Comparison of ENCODE assay signal across 9 cellular contexts in genomic region chr12:130162267-130162666, GRCh38. TPM values are rescaled to one million over a fixed set of nuclear protein-coding genes. Genes with fewer than 3 reads are reported as not detected.
DNase-seq lines count a peak whose midpoint lies in the region; ATAC-seq and TF ChIP-seq lines count a peak whose summit lies in the region.
"Had no signal": no experiment of that assay in that cellular context is flagged by ENCODE, and none has a peak within 500 bp of the region (broad histone marks: within the 10 kb centered on the region; RNA-seq: fewer than 3 reads in every experiment).

Gene FZD10, plus strand, starts transcription at chr12:130162464. Its CDS starts 479 bp downstream, at chr12:130162943.

- no peaks in the 10 kb centered on the region for H3K9me3 ChIP-seq in breast epithelium
- H3K9me3 ChIP-seq in lung (ENCODE audit: control insufficient read depth in 2 of 2, insufficient read depth in 1 of 2, low read length in 1 of 2): peaks cover 0 to 12% of the 10 kb centered on the region in 2 donors
- no peaks in the 10 kb centered on the region for H3K9me3 ChIP-seq in subcutaneous abdominal adipose tissue (ENCODE audit: control insufficient read depth in 5 of 5, low read length in 5 of 5)

- intact Hi-C loops in breast epithelium (cut with DNase I; ENCODE audit: low total_unique reads): no loop called here

- DNase-seq in NCI-H1105 (lab: John Stamatoyannopoulos, UW) (peak; percentile 6), NCI-H1105 treated with DMSO at 0.1 percent for 48 hours (lab: John Stamatoyannopoulos, UW) (no peak), breast epithelium (ENCODE audit: low spot score in 2 of 2) (peak in 1 of 2 donors; percentile 62), lung (ENCODE audit: low spot score) (no peak), NK-92 (lab: John Stamatoyannopoulos, UW; ENCODE audit: unreplicated experiment) (no peak)
- no peak for DNase-seq in activated CD4-positive, CD25-positive, alpha-beta regulatory T cell treated with anti-CD3 and anti-CD28 coated beads, Interleukin-2, amount 50 U/mL, for 72 hours

- ATAC-seq in lung (ENCODE audit: insufficient read depth, low FRiP score): peak; percentile 3
- no peak for ATAC-seq in HG03565 (IDR thresholded peaks at IDR 0.05; ENCODE audit: unreplicated experiment)

- H3K27ac ChIP-seq in breast epithelium (peak within 1 kb of the TSS; percentile 65 to 87), lung (ENCODE audit: low read depth in 1 of 2, low read length in 1 of 2) (no peak within 1 kb of the TSS), subcutaneous abdominal adipose tissue (ENCODE audit: low read depth, low read length) (no peak within 1 kb of the TSS)
- H3K27ac ChIP-seq: 22Rv1 had no signal

- H3K27me3 ChIP-seq in breast epithelium: peaks cover 0 to 18% of the 10 kb centered on the region in 2 donors
- peaks cover 26% of the 10 kb centered on the region for H3K27me3 ChIP-seq in lung (ENCODE audit: control insufficient read depth, insufficient read depth)
- peaks cover 20 to 54% (median 33%) of the 10 kb centered on the region in 5 donors for H3K27me3 ChIP-seq in subcutaneous abdominal adipose tissue (ENCODE audit: control insufficient read depth in 5 of 5, insufficient read depth in 4 of 5, low read length in 5 of 5)

- H3K36me3 ChIP-seq in breast epithelium: no peaks in the 10 kb centered on the region
- H3K36me3 ChIP-seq in lung (ENCODE audit: control insufficient read depth in 2 of 2, insufficient read depth in 2 of 2, low read length in 2 of 2): no peaks in the 10 kb centered on the region
- no peaks in the 10 kb centered on the region for H3K36me3 ChIP-seq in subcutaneous abdominal adipose tissue (ENCODE audit: control insufficient read depth in 5 of 5, insufficient read depth in 5 of 5, low read length in 5 of 5)

- no peak for TF ChIP-seq CTCF in breast epithelium (IDR thresholded peaks at IDR 0.05)
- no peak for TF ChIP-seq CTCF in lung (IDR thresholded peaks at IDR 0.05; ENCODE audit: control extremely low read depth, extremely low read depth)

- H3K4me3 ChIP-seq in breast epithelium: peak within 1 kb of the TSS; percentile 44 to 88 (median 65)
- H3K4me3 ChIP-seq in lung: peak within 1 kb of the TSS; percentile 24
- H3K4me3 ChIP-seq in subcutaneous abdominal adipose tissue (ENCODE audit: low read depth in 1 of 5, low read length in 5 of 5): peak within 1 kb of the TSS; percentile 22 to 51 (median 44)

- 0 to 4% methylated on average over 40 to 51 of the region's 51 CpGs for WGBS in lung, 2 donors

- H3K9ac ChIP-seq in subcutaneous abdominal adipose tissue (ENCODE audit: low read length in 5 of 5): peak within 1 kb of the TSS in 1 of 5 donors; percentile 15

- no peak for TF ChIP-seq POLR2A in breast epithelium (IDR thresholded peaks at IDR 0.05)

- H3K4me1 ChIP-seq in breast epithelium (no peaks in the 10 kb centered on the region), lung (ENCODE audit: control insufficient read depth in 2 of 2, insufficient read depth in 2 of 2, low read length in 2 of 2) (peaks cover 0 to 12% of the 10 kb centered on the region in 2 donors), subcutaneous abdominal adipose tissue (ENCODE audit: control insufficient read depth in 5 of 5, insufficient read depth in 5 of 5, low read length in 5 of 5) (peaks cover 0 to 26% (median 21%) of the 10 kb centered on the region in 5 donors)

RNA-seq across cellular contexts. Expression of gene FZD10, which starts in this region (rescaled TPM):
- total RNA-seq in breast epithelium (1 to 10 TPM in 2 of 3 donors, under 1 TPM in 1; 0.48 to 2.0 (median 1.8) TPM), lung (1 to 10 TPM; 1.7 to 1.8 TPM)
- polyA plus RNA-seq in lung: under 1 TPM; 0.49 to 0.55 TPM

Comparison
In these comparisons a context has a peak if more than half of its experiments do, and no peak if none do; other contexts are left out.
1. H3K27ac ChIP-seq: peak in breast epithelium (2 of 2); none in lung (0 of 2) and subcutaneous abdominal adipose tissue (single experiment).
2. Peak in every context shown above with its lines, with median percentiles within 50 percentile points of each other: H3K4me3 ChIP-seq.